28 cellular contexts compared by ENCODE assay signal in genomic region chr12:59710964-59711363, GRCh38.
"Had no signal": no experiment of that assay in that cellular context is flagged by ENCODE, and none has a peak within 500 bp of the region (broad histone marks: within the 10 kb centered on the region; RNA-seq: fewer than 3 reads in every experiment).

No MANE protein-coding gene starts in this region.

- H3K27ac ChIP-seq: adrenal gland, body of pancreas, colonic mucosa, epithelial cell of prostate, esophagus squamous epithelium had no signal

- H3K4me3 ChIP-seq: adrenal gland, body of pancreas, colonic mucosa, esophagus squamous epithelium had no signal

- H3K9me3 ChIP-seq: adrenal gland, body of pancreas, colonic mucosa, esophagus squamous epithelium had no signal

- H3K27me3 ChIP-seq: adrenal gland, body of pancreas, colonic mucosa, esophagus squamous epithelium had no signal

- H3K9me3 Mint-ChIP-seq: activated CD4-positive, alpha-beta memory T cell treated with anti-CD3 and anti-CD28 coated beads, Interleukin-2, amount 10 ng/mL, durations not matched to agents 7 days and 5 days; activated naive CD4-positive, alpha-beta T cell treated with anti-CD3 and anti-CD28 coated beads, Interleukin-2, amount 10 ng/mL, durations not matched to agents 7 days and 5 days; activated naive CD8-positive, alpha-beta T cell treated with anti-CD3 and anti-CD28 coated beads, Interleukin-2, amount 50 U/mL, for 24 hours; activated T-cell treated with anti-CD3 and anti-CD28 coated beads, Interleukin-2, amount 50 U/mL, for 24 hours had no signal

- H3K36me3 ChIP-seq: adrenal gland, colonic mucosa had no signal

- H3K4me3 Mint-ChIP-seq: activated CD4-positive, alpha-beta memory T cell treated with anti-CD3 and anti-CD28 coated beads, Interleukin-2, amount 10 ng/mL, durations not matched to agents 7 days and 5 days; activated CD4-positive, alpha-beta T cell treated with anti-CD3 and anti-CD28 coated beads for 36 hours; activated CD4-positive, alpha-beta T cell treated with anti-CD3 and anti-CD28 coated beads, Interleukin-2, amount 10 ng/mL, durations not matched to agents 24 days and 14 days; activated naive CD4-positive, alpha-beta T cell treated with anti-CD3 and anti-CD28 coated beads, Interleukin-2, amount 10 ng/mL, durations not matched to agents 7 days and 5 days; activated naive CD8-positive, alpha-beta T cell treated with anti-CD3 and anti-CD28 coated beads, Interleukin-2, amount 50 U/mL, for 24 hours; activated T-cell treated with anti-CD3 and anti-CD28 coated beads, Interleukin-2, amount 50 U/mL, for 24 hours; activated T-cell treated with anti-CD3 and anti-CD28 coated beads, Interleukin-2, amount 50 U/mL, for 72 hours had no signal

- H3K27ac Mint-ChIP-seq: activated CD4-positive, alpha-beta memory T cell treated with anti-CD3 and anti-CD28 coated beads, Interleukin-2, amount 10 ng/mL, durations not matched to agents 7 days and 5 days; activated CD4-positive, alpha-beta T cell treated with anti-CD3 and anti-CD28 coated beads for 36 hours; activated CD4-positive, alpha-beta T cell treated with anti-CD3 and anti-CD28 coated beads, Interleukin-2, amount 10 ng/mL, durations not matched to agents 24 days and 14 days; activated naive CD4-positive, alpha-beta T cell treated with anti-CD3 and anti-CD28 coated beads, Interleukin-2, amount 10 ng/mL, durations not matched to agents 7 days and 5 days; activated naive CD4-positive, alpha-beta T cell treated with anti-CD3 and anti-CD28 coated beads, Interleukin-2, amount 50 U/mL, for 72 hours; activated naive CD8-positive, alpha-beta T cell treated with anti-CD3 and anti-CD28 coated beads, Interleukin-2, amount 50 U/mL, for 24 hours; activated T-cell treated with anti-CD3 and anti-CD28 coated beads, Interleukin-2, amount 50 U/mL, for 24 hours; activated T-cell treated with anti-CD3 and anti-CD28 coated beads, Interleukin-2, amount 50 U/mL, for 72 hours had no signal

- ATAC-seq: activated CD4-positive, alpha-beta T cell treated with anti-CD3 and anti-CD28 coated beads for 36 hours; activated naive CD4-positive, alpha-beta T cell treated with anti-CD3 and anti-CD28 coated beads, Interleukin-2, amount 50 U/mL, for 72 hours; activated naive CD8-positive, alpha-beta T cell treated with anti-CD3 and anti-CD28 coated beads, Interleukin-2, amount 50 U/mL, for 24 hours; activated T-cell treated with anti-CD3 and anti-CD28 coated beads, Interleukin-2, amount 50 U/mL, for 72 hours; body of pancreas had no signal

- H3K4me1 Mint-ChIP-seq: activated CD4-positive, alpha-beta memory T cell treated with anti-CD3 and anti-CD28 coated beads, Interleukin-2, amount 10 ng/mL, durations not matched to agents 7 days and 5 days; activated naive CD4-positive, alpha-beta T cell treated with anti-CD3 and anti-CD28 coated beads, Interleukin-2, amount 10 ng/mL, durations not matched to agents 7 days and 5 days had no signal

- H3K27me3 Mint-ChIP-seq: activated CD4-positive, alpha-beta memory T cell treated with anti-CD3 and anti-CD28 coated beads, Interleukin-2, amount 10 ng/mL, durations not matched to agents 7 days and 5 days; activated CD4-positive, alpha-beta T cell treated with anti-CD3 and anti-CD28 coated beads for 36 hours; activated CD4-positive, alpha-beta T cell treated with anti-CD3 and anti-CD28 coated beads, Interleukin-2, amount 10 ng/mL, durations not matched to agents 24 days and 14 days; activated naive CD4-positive, alpha-beta T cell treated with anti-CD3 and anti-CD28 coated beads, Interleukin-2, amount 10 ng/mL, durations not matched to agents 7 days and 5 days; activated naive CD8-positive, alpha-beta T cell treated with anti-CD3 and anti-CD28 coated beads, Interleukin-2, amount 50 U/mL, for 24 hours; activated T-cell treated with anti-CD3 and anti-CD28 coated beads, Interleukin-2, amount 50 U/mL, for 24 hours had no signal

- DNase-seq: activated CD4-positive, alpha-beta memory T cell treated with anti-CD3 and anti-CD28 coated beads, Interleukin-2, amount 10 ng/mL, durations not matched to agents 7 days and 5 days; activated CD4-positive, alpha-beta T cell treated with anti-CD3 and anti-CD28 coated beads for 36 hours; activated CD4-positive, alpha-beta T cell treated with anti-CD3 and anti-CD28 coated beads, Interleukin-2, amount 10 ng/mL, durations not matched to agents 24 days and 14 days; activated CD4-positive, alpha-beta T cell treated with anti-CD3 and anti-CD28 coated beads, Interleukin-2, amount 50 U/mL, for 4 hours; activated CD4-positive, CD25-positive, alpha-beta regulatory T cell; activated CD4-positive, CD25-positive, alpha-beta regulatory T cell treated with anti-CD3 and anti-CD28 coated beads, Interleukin-2, amount 50 U/mL, for 72 hours; activated CD8-positive, alpha-beta memory T cell treated with anti-CD3 and anti-CD28 coated beads, Interleukin-2, amount 50 U/mL, for 48 hours; activated gamma-delta T cell; activated naive CD4-positive, alpha-beta T cell; activated naive CD4-positive, alpha-beta T cell treated with anti-CD3 and anti-CD28 coated beads, Interleukin-2, amount 10 ng/mL, durations not matched to agents 7 days and 5 days; activated naive CD8-positive, alpha-beta T cell treated with anti-CD3 and anti-CD28 coated beads, Interleukin-2, amount 50 U/mL, for 24 hours; activated T-cell treated with anti-CD3 and anti-CD28 coated beads for 4 hours; activated T-cell treated with anti-CD3 and anti-CD28 coated beads, Interleukin-2, amount 50 U/mL, for 24 hours; activated T-cell treated with anti-CD3 and anti-CD28 coated beads, Interleukin-2, amount 50 U/mL, for 72 hours; adrenal gland; amygdala; aorta; body of pancreas; central memory CD4-positive, alpha-beta T cell; cerebellar nuclear complex; colonic mucosa; effector CD8-positive, alpha-beta T cell; esophagus squamous epithelium; foreskin fibroblast; head of caudate nucleus; T-helper 2 cell had no signal

- H3K4me1 ChIP-seq: adrenal gland, colonic mucosa had no signal
